In genomic region chr6:54307412-54308036, GRCh38 we compare ENCODE assay signal across 12 cellular contexts. TPM values are rescaled to one million over a fixed set of nuclear protein-coding genes. Genes with fewer than 3 reads are reported as not detected.
DNase-seq lines count a peak whose midpoint lies in the region; ATAC-seq, FAIRE-seq and TF ChIP-seq lines count a peak whose summit lies in the region.
"Had no signal": no experiment of that assay in that cellular context is flagged by ENCODE, and none has a peak within 500 bp of the region (broad histone marks: within the 10 kb centered on the region; RNA-seq: fewer than 3 reads in every experiment).

No MANE protein-coding gene starts in this region.

- no peak for FAIRE-seq in D721Med (lab: Jason Lieb, UNC)
- FAIRE-seq: TTC549 had no signal

- H3K4me1 Mint-ChIP-seq in stimulated activated naive B cell treated with anti-CD40 and anti-IgM and Interleukin-4, amounts not matched to agents 10 μg/mL and 1 μg/mL and 100 μg/mL, for 72 hours = no peaks in the 10 kb centered on the region

- H3K36me3 Mint-ChIP-seq in stimulated activated naive B cell treated with anti-CD40 and anti-IgM and Interleukin-4, amounts not matched to agents 10 μg/mL and 1 μg/mL and 100 μg/mL, for 72 hours = no peaks in the 10 kb centered on the region

- ATAC-seq in GM21423 (IDR thresholded peaks at IDR 0.05; ENCODE audit: unreplicated experiment) = peak; percentile 76
- ATAC-seq in HG03342 (IDR thresholded peaks at IDR 0.05; ENCODE audit: unreplicated experiment) = peak; percentile 54
- no peak for ATAC-seq in stimulated activated naive B cell treated with anti-CD40 and anti-IgM and Interleukin-4, amounts not matched to agents 10 μg/mL and 1 μg/mL and 100 μg/mL, for 72 hours (replicated peaks)
- no peak for ATAC-seq in GM21515 (IDR thresholded peaks at IDR 0.05; ENCODE audit: unreplicated experiment)

- no peak overlapping the region for H3K4me3 Mint-ChIP-seq in stimulated activated naive B cell treated with anti-CD40 and anti-IgM and Interleukin-4, amounts not matched to agents 10 μg/mL and 1 μg/mL and 100 μg/mL, for 72 hours
- H3K4me3 Mint-ChIP-seq: HFFc6 had no signal

- H3K27me3 Mint-ChIP-seq in stimulated activated naive B cell treated with anti-CD40 and anti-IgM and Interleukin-4, amounts not matched to agents 10 μg/mL and 1 μg/mL and 100 μg/mL, for 72 hours = no peaks in the 10 kb centered on the region

- DNase-seq in DMS53 (lab: John Stamatoyannopoulos, UW) (peak; percentile 87), epithelial cell of proximal tubule (ENCODE audit: low read depth) (peak; percentile 96), AML-193 (lab: John Stamatoyannopoulos, UW) (no peak), D721Med (ENCODE audit: insufficient read length, low spot score) (no peak)
- no peak for DNase-seq in stimulated activated naive B cell treated with anti-CD40 and anti-IgM and Interleukin-4, amounts not matched to agents 10 μg/mL and 1 μg/mL and 100 μg/mL, for 72 hours
- DNase-seq: HFFc6, hippocampal formation, NCI-H1105 had no signal

- no peak overlapping the region for H3K27ac Mint-ChIP-seq in stimulated activated naive B cell treated with anti-CD40 and anti-IgM and Interleukin-4, amounts not matched to agents 10 μg/mL and 1 μg/mL and 100 μg/mL, for 72 hours
- H3K27ac Mint-ChIP-seq: HFFc6 had no signal

- TF ChIP-seq CTCF in epithelial cell of proximal tubule (conservative IDR thresholded peaks at IDR 0.05; ENCODE audit: low read depth, low read length) (no peak), D721Med (IDR thresholded peaks at IDR 0.05; ENCODE audit: insufficient read depth, missing control alignments) (no peak)

- H3K4me3 ChIP-seq in epithelial cell of proximal tubule (ENCODE audit: low read depth, low read length) = peak overlapping the region; percentile 73

- peaks cover 10% of the 10 kb centered on the region in 2 donors for H3K9me3 Mint-ChIP-seq in stimulated activated naive B cell treated with anti-CD40 and anti-IgM and Interleukin-4, amounts not matched to agents 10 μg/mL and 1 μg/mL and 100 μg/mL, for 72 hours
- H3K9me3 Mint-ChIP-seq: HFFc6 had no signal

RNA-seq across cellular contexts. Expression of gene TINAG, which starts 0.7 kb away (rescaled TPM):
- total RNA-seq in epithelial cell of proximal tubule = 14.1 and 17.9 TPM in 2 replicates
- total RNA-seq: HFFc6 had no signal

Comparison
In these comparisons a context has a peak if more than half of its experiments do, and no peak if none do; other contexts are left out.
1. DNase-seq: peak in DMS53 (single experiment) and epithelial cell of proximal tubule (single experiment); none in AML-193 (0 of 2), stimulated activated naive B cell treated with anti-CD40 and anti-IgM and Interleukin-4, amounts not matched to agents 10 μg/mL and 1 μg/mL and 100 μg/mL, for 72 hours (single experiment) and D721Med (single experiment).
2. ATAC-seq: peak in GM21423 (single experiment) and HG03342 (single experiment); none in stimulated activated naive B cell treated with anti-CD40 and anti-IgM and Interleukin-4, amounts not matched to agents 10 μg/mL and 1 μg/mL and 100 μg/mL, for 72 hours (0 of 2) and GM21515 (single experiment).